ENCODE assay signal across 2 cellular contexts in genomic region chr11:12168114-12168513, GRCh38.
TF ChIP-seq lines count a peak whose summit lies in the region.

No MANE protein-coding gene starts in this region.

TF ChIP-seq in HEK293, 187 proteins besides CTCF, POLR2A, EP300 and RAD21:
- TF ChIP-seq ZNF18 (tag by site-specific recombination; IDR thresholded peaks at IDR 0.05) = 0 out of 2 replicates have a peak, but pooled peaks have one; percentile 36
- TF ChIP-seq ZNF16 (tag by site-specific recombination; IDR thresholded peaks at IDR 0.05; ENCODE audit: low read depth) = no peak
- TF ChIP-seq ZNF19 (tag by site-specific recombination; IDR thresholded peaks at IDR 0.05; ENCODE audit: low read depth) = no peak
- TF ChIP-seq ZNF785 (tag by site-specific recombination; IDR thresholded peaks at IDR 0.05) = no peak
- peak; percentile 42; the same call in 1 of the 2 replicates for TF ChIP-seq ZSCAN4 (tag by site-specific recombination; IDR thresholded peaks at IDR 0.05)
- no peak for TF ChIP-seq ZNF202 (tag by site-specific recombination; IDR thresholded peaks at IDR 0.05; ENCODE audit: borderline replicate concordance)
- TF ChIP-seq ZSCAN18 (tag by site-specific recombination; IDR thresholded peaks at IDR 0.05) = no peak
- no peak for TF ChIP-seq ZNF138 (tag by site-specific recombination; IDR thresholded peaks at IDR 0.05; ENCODE audit: borderline replicate concordance)
- TF ChIP-seq MZF1 (tag by site-specific recombination; IDR thresholded peaks at IDR 0.05; ENCODE audit: borderline replicate concordance) = no peak
- TF ChIP-seq ZFP3 (tag by site-specific recombination; IDR thresholded peaks at IDR 0.05; ENCODE audit: low read depth) = no peak

TF ChIP-seq in H1, 55 proteins besides CTCF, POLR2A, EP300 and RAD21:
- no peak for TF ChIP-seq RFX5 (IDR thresholded peaks at IDR 0.05; ENCODE audit: borderline replicate concordance, low read depth, low read length)
- TF ChIP-seq RBBP5 (IDR thresholded peaks at IDR 0.05; ENCODE audit: borderline replicate concordance, low read depth, low read length) = no peak
- no peak for TF ChIP-seq TBP (IDR thresholded peaks at IDR 0.05; ENCODE audit: low read depth, low read length)
- TF ChIP-seq CBX8 (IDR thresholded peaks at IDR 0.05; ENCODE audit: borderline replicate concordance, low read depth, low read length) = no peak
- TF ChIP-seq POU5F1 (IDR thresholded peaks at IDR 0.05; ENCODE audit: low read depth, low read length) = no peak
- TF ChIP-seq PHF8 (conservative IDR thresholded peaks at IDR 0.05; ENCODE audit: low read depth, low read length) = no peak
- no peak for TF ChIP-seq RXRA (IDR thresholded peaks at IDR 0.05; ENCODE audit: insufficient read depth, low read depth, low read length)
- TF ChIP-seq SIN3A (conservative IDR thresholded peaks at IDR 0.05 in 1 of 2, IDR thresholded peaks at IDR 0.05 in 1 of 2; ENCODE audit: low read depth in 1 of 2, low read length in 2 of 2) = no peak
- no peak for TF ChIP-seq KDM4A (IDR thresholded peaks at IDR 0.05; ENCODE audit: low read depth, low read length, severe bottlenecking)
- no peak for TF ChIP-seq BRCA1 (IDR thresholded peaks at IDR 0.05; ENCODE audit: low read depth, low read length)
- no peak for TF ChIP-seq HDAC6 (IDR thresholded peaks at IDR 0.05; ENCODE audit: low read depth, low read length)
- TF ChIP-seq EZH2 (IDR thresholded peaks at IDR 0.05; ENCODE audit: low read depth, low read length, severe bottlenecking) = no peak
- no peak for TF ChIP-seq E2F6 (IDR thresholded peaks at IDR 0.05)
- no peak for TF ChIP-seq MAFK (IDR thresholded peaks at IDR 0.05; ENCODE audit: low read depth, low read length)
- TF ChIP-seq CEBPB (IDR thresholded peaks at IDR 0.05; ENCODE audit: low read depth, low read length) = no peak
- no peak for TF ChIP-seq SRF (IDR thresholded peaks at IDR 0.05; ENCODE audit: low read depth, low read length)
- no peak for TF ChIP-seq POLR2AphosphoS5 (IDR thresholded peaks at IDR 0.05; ENCODE audit: low read depth, low read length)
- no peak for TF ChIP-seq EGR1 (IDR thresholded peaks at IDR 0.05; ENCODE audit: borderline replicate concordance, low read depth, low read length)
- TF ChIP-seq SP1 (IDR thresholded peaks at IDR 0.05; ENCODE audit: low read depth, low read length) = no peak
- no peak for TF ChIP-seq TCF12 (IDR thresholded peaks at IDR 0.05; ENCODE audit: low read depth, low read length)
